8 cellular contexts compared by ENCODE assay signal in genomic region chr10:30456262-30456661, GRCh38. TPM values are rescaled to one million over a fixed set of nuclear protein-coding genes. Genes with fewer than 3 reads are reported as not detected.
DNase-seq lines count a peak whose midpoint lies in the region; ATAC-seq, FAIRE-seq and TF ChIP-seq lines count a peak whose summit lies in the region.

No MANE protein-coding gene starts in this region.

- no peaks in the 10 kb centered on the region for H3K79me2 ChIP-seq in HepG2 (ENCODE audit: insufficient read depth, low read length)

- H3K36me3 ChIP-seq in liver (ENCODE audit: control insufficient read depth in 4 of 4, insufficient read depth in 3 of 4, low read depth in 1 of 4, low read length in 3 of 4) (peaks cover 1 to 22% (median 19%) of the 10 kb centered on the region in 4 donors), HepG2 (replicated peaks in 1 of 2; ENCODE audit: control insufficient read depth in 1 of 2, insufficient read depth in 2 of 2, low read length in 2 of 2) (peaks cover 23 to 82% of the 10 kb centered on the region in 2 experiments), gastrocnemius medialis (peaks cover 0 to 60% of the 10 kb centered on the region in 2 donors)

- H3K27me3 ChIP-seq in liver (ENCODE audit: control insufficient read depth in 4 of 4, insufficient read depth in 4 of 4, low read length in 3 of 4) (no peaks in the 10 kb centered on the region), HepG2 (ENCODE audit: control insufficient read depth in 1 of 2, insufficient read depth in 2 of 2, low read length in 2 of 2) (no peaks in the 10 kb centered on the region), gastrocnemius medialis (no peaks in the 10 kb centered on the region)

- no peaks in the 10 kb centered on the region for H4K20me1 ChIP-seq in HepG2 (ENCODE audit: insufficient read depth, low read length)

- TF ChIP-seq EP300 in HepG2 (IDR thresholded peaks at IDR 0.05; ENCODE audit: low read depth in 2 of 2, low read length in 2 of 2) (no peak), HepG2 (CRISPR knock-in tag; IDR thresholded peaks at IDR 0.05; ENCODE audit: borderline replicate concordance) (no peak)

- H3K4me1 ChIP-seq in liver (ENCODE audit: control insufficient read depth in 4 of 4, insufficient read depth in 4 of 4, low read length in 3 of 4) (no peaks in the 10 kb centered on the region), HepG2 (ENCODE audit: insufficient read depth, low read length) (no peaks in the 10 kb centered on the region), gastrocnemius medialis (peaks cover 23 to 35% of the 10 kb centered on the region in 2 donors)

- no TSS peak for BruUV-seq in HepG2 (replicated peaks; lab: Mats Ljungman, UMichigan)

- intact Hi-C loops in HepG2 (cut with micrococcal nuclease; ENCODE audit: unreplicated experiment) = no loop called here
- intact Hi-C loops in gastrocnemius medialis (cut with DNase I; ENCODE audit: low total_unique reads) = no loop called here

- CTCF ChIA-PET in HepG2 (lab: Yijun Ruan, JAX; ENCODE audit: low intra/inter-chr PET ratio, low total read pairs) = no interaction called here

- FAIRE-seq in HepG2 (lab: Jason Lieb, UNC) (no peak), H54 (lab: Jason Lieb, UNC) (no peak)

- no peak overlapping the region for H3K27ac Mint-ChIP-seq in activated naive CD4-positive, alpha-beta T cell treated with anti-CD3 and anti-CD28 coated beads, Interleukin-2, amount 50 U/mL, for 72 hours

- in situ Hi-C loops in HepG2 (cut with HindIII; ENCODE audit: extremely low pct_ligation_motif_present, low pct_unique_long_range_greater_than_20kb) = no loop called here
- in situ Hi-C loops in gastrocnemius medialis (cut with MboI; ENCODE audit: low sequenced_read_pairs in 4 of 4) = no loop called here

- TF ChIP-seq CTCF in liver (IDR thresholded peaks at IDR 0.05; ENCODE audit: low read depth, low read length, missing input control) (no peak), HepG2 (CRISPR knock-in tag; IDR thresholded peaks at IDR 0.05) (no peak), gastrocnemius medialis (IDR thresholded peaks at IDR 0.05 in 4 of 5, conservative IDR thresholded peaks at IDR 0.05 in 1 of 5) (no peak)

- no peak for TF ChIP-seq POLR2A in HepG2 (IDR thresholded peaks at IDR 0.05; ENCODE audit: insufficient read depth in 1 of 2, low read depth in 2 of 2, low read length in 2 of 2)
- no peak for TF ChIP-seq POLR2A in gastrocnemius medialis (IDR thresholded peaks at IDR 0.05)
- no peak for TF ChIP-seq POLR2A in H54 (IDR thresholded peaks at IDR 0.05; ENCODE audit: low read depth, low read length)

- 63% methylated on average over 4 of the region's 4 CpGs for WGBS in liver
- WGBS in HepG2 (ENCODE audit: low lambda C conversion rate) = 96% methylated on average over 4 of the region's 4 CpGs

- H3K9ac ChIP-seq in liver (ENCODE audit: low read depth in 1 of 2, low read length in 2 of 2) = no peak overlapping the region
- H3K9ac ChIP-seq in HepG2 (ENCODE audit: insufficient read depth, low read depth, low read length) = no peak overlapping the region

- ATAC-seq in HepG2 = no peak
- peak; percentile 86 for ATAC-seq in HG03354 (IDR thresholded peaks at IDR 0.05; ENCODE audit: poor library complexity, severe bottlenecking, unreplicated experiment)
- peak; percentile 32 to 51 for ATAC-seq in activated naive CD4-positive, alpha-beta T cell treated with anti-CD3 and anti-CD28 coated beads, Interleukin-2, amount 50 U/mL, for 72 hours
- no peak for ATAC-seq in gastrocnemius medialis

- no peak overlapping the region for H3K4me3 ChIP-seq in liver (ENCODE audit: low read depth in 1 of 3, low read length in 3 of 3)
- no peak overlapping the region for H3K4me3 ChIP-seq in HepG2 (replicated peaks in 1 of 3; ENCODE audit: insufficient read depth in 1 of 3, low read depth in 2 of 3, low read length in 3 of 3)
- H3K4me3 ChIP-seq in gastrocnemius medialis = no peak overlapping the region

- no peak overlapping the region for H2AFZ ChIP-seq in HepG2 (ENCODE audit: low read length)

- POLR2A ChIA-PET in HepG2 (lab: Yijun Ruan, JAX) = no interaction called here

- DNase-seq in HepG2 (ENCODE audit: low spot score) (no peak), gastrocnemius medialis (no peak), SW480 (ENCODE audit: low spot score) (no peak), C1 segment of cervical spinal cord (lab: John Stamatoyannopoulos, UW) (no peak), H54 (ENCODE audit: insufficient read length, low spot score) (no peak)
- no peak for DNase-seq in activated naive CD4-positive, alpha-beta T cell treated with anti-CD3 and anti-CD28 coated beads, Interleukin-2, amount 50 U/mL, for 72 hours (ENCODE audit: low spot score in 2 of 2)

- H3K27ac ChIP-seq in liver (ENCODE audit: low read depth in 1 of 2, low read length in 2 of 2) (peak overlapping the region; percentile 0 to 47), HepG2 (ENCODE audit: extremely low read length, insufficient read depth, low read length) (no peak overlapping the region), gastrocnemius medialis (peak overlapping the region; percentile 43 to 73 (median 68))

- no peaks in the 10 kb centered on the region for H3K9me3 ChIP-seq in liver (ENCODE audit: control insufficient read depth in 4 of 4, low read length in 3 of 4)
- H3K9me3 ChIP-seq in HepG2 (ENCODE audit: low read length) = no peaks in the 10 kb centered on the region
- no peaks in the 10 kb centered on the region for H3K9me3 ChIP-seq in gastrocnemius medialis

- no peaks in the 10 kb centered on the region for H3K9me3 Mint-ChIP-seq in activated naive CD4-positive, alpha-beta T cell treated with anti-CD3 and anti-CD28 coated beads, Interleukin-2, amount 50 U/mL, for 72 hours

- peaks cover 9 to 20% of the 10 kb centered on the region in 2 donors for H3K36me3 Mint-ChIP-seq in activated naive CD4-positive, alpha-beta T cell treated with anti-CD3 and anti-CD28 coated beads, Interleukin-2, amount 50 U/mL, for 72 hours

- no peak overlapping the region for H3K4me2 ChIP-seq in HepG2 (ENCODE audit: low read depth, low read length)

- TF ChIP-seq RAD21 in liver (IDR thresholded peaks at IDR 0.05) (no peak), HepG2 (CRISPR knock-in tag; IDR thresholded peaks at IDR 0.05) (no peak)

TF ChIP-seq in liver, 16 proteins besides CTCF, POLR2A, EP300 and RAD21:
- TF ChIP-seq SP1 (IDR thresholded peaks at IDR 0.05) = peak; percentile 7
- no peak for TF ChIP-seq EGR1 (IDR thresholded peaks at IDR 0.05; ENCODE audit: low read depth in 2 of 2)

TF ChIP-seq in HepG2, 621 proteins besides CTCF, POLR2A, EP300 and RAD21 (continues in another document):
- no peak for TF ChIP-seq ZNF510 (CRISPR knock-in tag; IDR thresholded peaks at IDR 0.05; ENCODE audit: low read depth)

RNA-seq across cellular contexts. Expression of gene MAP3K8, which starts 22.3 kb away (rescaled TPM):
- 10 to 100 TPM in 1 of 2 donors, 1 to 10 TPM in 1; 7.3 to 11.4 TPM for total RNA-seq in liver
- polyA plus RNA-seq in liver = 1 to 10 TPM; 2.1 to 4.9 TPM
- 19.3 and 21.8 TPM in 2 replicates for total RNA-seq in HepG2 (2016; rRNA removed; fragmentation: Illumina TruSeq; extraction: Trizol)
- 12.2 and 13.6 TPM in 2 replicates for total RNA-seq in HepG2 (2016; cell fraction: cytosol; rRNA removed; fragmentation: Illumina TruSeq; extraction: Trizol; ENCODE audit: low read depth)
- 18.0 and 21.2 TPM in 2 replicates for total RNA-seq in HepG2 (2016; cell fraction: insoluble cytoplasmic fraction; rRNA removed; fragmentation: Illumina TruSeq; extraction: Trizol)
- 15.3 and 19.2 TPM in 2 replicates for total RNA-seq in HepG2 (2016; cell fraction: membrane; rRNA removed; fragmentation: Illumina TruSeq; extraction: Trizol)
- total RNA-seq in HepG2 (2016; cell fraction: nucleus; rRNA removed; fragmentation: Illumina TruSeq; extraction: Trizol) = 22.1 and 23.1 TPM in 2 replicates
- 26.6 and 37.9 TPM in 2 replicates for polyA plus RNA-seq in HepG2 (2011; rRNA removed)
- polyA plus RNA-seq in HepG2 (2011; cell fraction: cytosol; rRNA removed) = 12.9 and 14.6 TPM in 2 replicates
- polyA plus RNA-seq in HepG2 (2011; cell fraction: nucleus; rRNA removed) = 26.9 and 27.5 TPM in 2 replicates
- polyA plus RNA-seq in HepG2 (2012) = 11.2 and 14.3 TPM in 2 replicates
- polyA plus RNA-seq in HepG2 (2016; cell fraction: cytosol; fragmentation: Illumina TruSeq; extraction: Trizol; ENCODE audit: low read depth) = 8.6 and 13.3 TPM in 2 replicates
- 15.6 and 17.9 TPM in 2 replicates for polyA plus RNA-seq in HepG2 (2016; cell fraction: insoluble cytoplasmic fraction; fragmentation: Illumina TruSeq; extraction: Trizol; ENCODE audit: low read depth)
- polyA plus RNA-seq in HepG2 (2016; cell fraction: membrane; fragmentation: Illumina TruSeq; extraction: Trizol; ENCODE audit: low read depth) = 9.4 and 12.4 TPM in 2 replicates
- polyA plus RNA-seq in HepG2 (2016; cell fraction: nucleus; fragmentation: Illumina TruSeq; extraction: Trizol; ENCODE audit: insufficient read depth, low read depth) = 41.0 and 46.6 TPM in 2 replicates
- 15.0 and 17.4 TPM in 2 replicates for polyA minus RNA-seq in HepG2 (2011; rRNA and poly(A)+ RNA removed; ENCODE audit: low replicate concordance)
- polyA minus RNA-seq in HepG2 (2011; cell fraction: cytosol; rRNA and poly(A)+ RNA removed) = 7.3 and 10.3 TPM in 2 replicates
- 30.6 and 31.2 TPM in 2 replicates for polyA minus RNA-seq in HepG2 (2011; cell fraction: nucleus; rRNA and poly(A)+ RNA removed)
- total RNA-seq in activated naive CD4-positive, alpha-beta T cell treated with anti-CD3 and anti-CD28 coated beads, Interleukin-2, amount 50 U/mL, for 72 hours = 10 to 100 TPM; 20.2 to 25.8 TPM
- total RNA-seq in gastrocnemius medialis = 1 to 10 TPM; 3.2 to 5.3 (median 4.2) TPM

Comparison
In these comparisons a context has a peak if more than half of its experiments do, and no peak if none do; other contexts are left out.
1. ATAC-seq: peak in HG03354 (single experiment) and activated naive CD4-positive, alpha-beta T cell treated with anti-CD3 and anti-CD28 coated beads, Interleukin-2, amount 50 U/mL, for 72 hours (2 of 2); none in HepG2 (single experiment) and gastrocnemius medialis (0 of 2).